In the genomic region with DNA sequence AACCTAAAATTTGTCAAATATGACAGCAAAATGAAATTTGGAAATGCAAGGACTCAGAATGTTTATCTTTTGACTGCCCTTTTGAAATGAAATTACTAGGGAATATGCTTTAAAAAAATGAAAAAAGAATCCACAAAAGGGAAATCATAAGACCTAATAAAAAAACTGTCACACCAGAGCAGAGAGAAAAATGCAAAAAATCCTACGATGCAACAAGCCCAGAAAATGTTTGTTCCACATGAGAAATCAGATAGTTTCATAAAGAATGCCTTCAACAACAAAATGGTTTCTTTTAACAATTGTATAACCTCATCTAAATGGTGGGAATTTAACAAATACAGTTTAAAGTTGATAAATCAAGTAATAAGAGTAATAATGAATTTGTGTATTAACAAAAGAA, we compare ENCODE assay signal across 17 cellular contexts. TPM values are rescaled to one million over a fixed set of nuclear protein-coding genes. Genes with fewer than 3 reads are reported as not detected.
DNase-seq lines count a peak whose midpoint lies in the region; ATAC-seq and TF ChIP-seq lines count a peak whose summit lies in the region.
"Had no signal": no experiment of that assay in that cellular context is flagged by ENCODE, and none has a peak within 500 bp of the region (broad histone marks: within the 10 kb centered on the region; RNA-seq: fewer than 3 reads in every experiment).

No MANE protein-coding gene starts in this region.

- 28% methylated on average over 1 of the region's 1 CpG for WGBS in prostate gland

- H3K36me3 Mint-ChIP-seq in stimulated activated naive CD8-positive, alpha-beta T cell treated with anti-CD3 and anti-CD28 coated beads, Interleukin-15, Interleukin-2, amounts not matched to agents 100 ng/mL and 50 ng/mL, for 24 hours (ENCODE audit: low read depth): peaks cover 13% of the 10 kb centered on the region
- H3K36me3 Mint-ChIP-seq in effector memory CD8-positive, alpha-beta T cell (ENCODE audit: insufficient read depth): peaks cover 15% of the 10 kb centered on the region

- peak overlapping the region; percentile 59 for H3K27ac Mint-ChIP-seq in stimulated activated naive CD8-positive, alpha-beta T cell treated with anti-CD3 and anti-CD28 coated beads, Interleukin-15, Interleukin-2, amounts not matched to agents 100 ng/mL and 50 ng/mL, for 24 hours
- H3K27ac Mint-ChIP-seq in effector memory CD8-positive, alpha-beta T cell: peak overlapping the region; percentile 78 to 87

- TF ChIP-seq POLR2A in prostate gland (IDR thresholded peaks at IDR 0.05) (no peak), vagina (IDR thresholded peaks at IDR 0.05) (no peak)

- H3K4me3 Mint-ChIP-seq in stimulated activated naive CD8-positive, alpha-beta T cell treated with anti-CD3 and anti-CD28 coated beads, Interleukin-15, Interleukin-2, amounts not matched to agents 100 ng/mL and 50 ng/mL, for 24 hours: no peak overlapping the region
- H3K4me3 Mint-ChIP-seq in effector memory CD8-positive, alpha-beta T cell: no peak overlapping the region
- H3K4me3 Mint-ChIP-seq: activated CD4-positive, alpha-beta memory T cell treated with anti-CD3 and anti-CD28 coated beads for 36 hours; naive thymus-derived CD8-positive, alpha-beta T cell had no signal

- peaks cover 58% of the 10 kb centered on the region for H3K4me1 Mint-ChIP-seq in stimulated activated naive CD8-positive, alpha-beta T cell treated with anti-CD3 and anti-CD28 coated beads, Interleukin-15, Interleukin-2, amounts not matched to agents 100 ng/mL and 50 ng/mL, for 24 hours (ENCODE audit: low read depth)
- H3K4me1 Mint-ChIP-seq in effector memory CD8-positive, alpha-beta T cell (ENCODE audit: low read depth in 2 of 2): peaks cover 32 to 63% of the 10 kb centered on the region in 2 donors

- H3K9me3 Mint-ChIP-seq in stimulated activated naive CD8-positive, alpha-beta T cell treated with anti-CD3 and anti-CD28 coated beads, Interleukin-15, Interleukin-2, amounts not matched to agents 100 ng/mL and 50 ng/mL, for 24 hours: no peaks in the 10 kb centered on the region
- no peaks in the 10 kb centered on the region for H3K9me3 Mint-ChIP-seq in effector memory CD8-positive, alpha-beta T cell
- H3K9me3 Mint-ChIP-seq: activated CD4-positive, alpha-beta memory T cell treated with anti-CD3 and anti-CD28 coated beads for 36 hours; IgD-negative memory B cell; naive thymus-derived CD8-positive, alpha-beta T cell had no signal

- peak overlapping the region; percentile 37 to 72 for H3K27ac ChIP-seq in prostate gland
- peak overlapping the region; percentile 88 for H3K27ac ChIP-seq in vagina
- H3K27ac ChIP-seq: colonic mucosa had no signal

- H3K9me3 ChIP-seq in prostate gland (no peaks in the 10 kb centered on the region), vagina (no peaks in the 10 kb centered on the region)
- H3K9me3 ChIP-seq: colonic mucosa, SK-N-SH had no signal

- H3K36me3 ChIP-seq in prostate gland (no peaks in the 10 kb centered on the region), vagina (no peaks in the 10 kb centered on the region), H7 (replicated peaks; ENCODE audit: control insufficient read depth, insufficient read depth, low read length) (no peaks in the 10 kb centered on the region)
- H3K36me3 ChIP-seq: colonic mucosa had no signal

- H3K27me3 ChIP-seq in prostate gland (replicated peaks; ENCODE audit: insufficient read depth) (no peaks in the 10 kb centered on the region), vagina (no peaks in the 10 kb centered on the region), H7 (ENCODE audit: control insufficient read depth, insufficient read depth, low read length) (no peaks in the 10 kb centered on the region)
- H3K27me3 ChIP-seq: colonic mucosa had no signal

- H3K4me3 ChIP-seq in prostate gland: no peak overlapping the region
- H3K4me3 ChIP-seq in vagina: no peak overlapping the region
- no peak overlapping the region for H3K4me3 ChIP-seq in H7 (ENCODE audit: insufficient read depth, low read depth, low read length)
- H3K4me3 ChIP-seq: colonic mucosa had no signal

- no peaks in the 10 kb centered on the region for H3K27me3 Mint-ChIP-seq in stimulated activated naive CD8-positive, alpha-beta T cell treated with anti-CD3 and anti-CD28 coated beads, Interleukin-15, Interleukin-2, amounts not matched to agents 100 ng/mL and 50 ng/mL, for 24 hours
- no peaks in the 10 kb centered on the region for H3K27me3 Mint-ChIP-seq in effector memory CD8-positive, alpha-beta T cell
- H3K27me3 Mint-ChIP-seq: activated CD4-positive, alpha-beta memory T cell treated with anti-CD3 and anti-CD28 coated beads for 36 hours; IgD-negative memory B cell; naive thymus-derived CD8-positive, alpha-beta T cell had no signal

- H3K4me1 ChIP-seq in prostate gland (replicated peaks): peaks cover 10% of the 10 kb centered on the region
- H3K4me1 ChIP-seq in vagina: peaks cover 92% of the 10 kb centered on the region
- H3K4me1 ChIP-seq: colonic mucosa had no signal

- no peak for DNase-seq in stimulated activated naive CD8-positive, alpha-beta T cell treated with anti-CD3 and anti-CD28 coated beads, Interleukin-15, Interleukin-2, amounts not matched to agents 100 U/mL and 50 U/mL, for 24 hours
- DNase-seq in effector memory CD8-positive, alpha-beta T cell: no peak
- DNase-seq in prostate gland (ENCODE audit: low spot score) (no peak), vagina (ENCODE audit: extremely low spot score in 2 of 2) (no peak), H7 (no peak), Kasumi-1 (lab: John Stamatoyannopoulos, UW) (no peak)
- DNase-seq: activated CD4-positive, alpha-beta memory T cell treated with anti-CD3 and anti-CD28 coated beads for 36 hours; amygdala; colonic mucosa; naive thymus-derived CD8-positive, alpha-beta T cell; NCI-H69; PC-3; SK-N-SH; stimulated activated CD4-positive, alpha-beta T cell treated with anti-CD3 and anti-CD28 coated beads, Interleukin-4, amount 100 ng/mL, for 24 hours had no signal

- TF ChIP-seq CTCF in prostate gland (IDR thresholded peaks at IDR 0.05) (no peak), vagina (IDR thresholded peaks at IDR 0.05) (no peak)

- no peak for ATAC-seq in stimulated activated naive CD8-positive, alpha-beta T cell treated with anti-CD3 and anti-CD28 coated beads, Interleukin-15, Interleukin-2, amounts not matched to agents 100 U/mL and 50 U/mL, for 24 hours
- ATAC-seq in effector memory CD8-positive, alpha-beta T cell (replicated peaks): no peak
- ATAC-seq in HG03095 (IDR thresholded peaks at IDR 0.05; ENCODE audit: unreplicated experiment): no peak
- ATAC-seq: naive thymus-derived CD8-positive, alpha-beta T cell; PC-3 had no signal

- intact Hi-C loops in prostate gland (cut with DNase I): loop anchor here (5.0 kb wide), 1 partner anchor 167 kb away; no protein-coding TSS in a partner anchor
- intact Hi-C loops in vagina (cut with DNase I): no loop called here

RNA-seq across cellular contexts. Expression of a gene that starts 8.0 kb away (rescaled TPM):
- 10 to 100 TPM; 17.3 to 66.5 TPM for total RNA-seq in prostate gland
- 43.2 TPM for total RNA-seq in vagina
- 5.5 and 8.8 TPM in 2 replicates for total RNA-seq in H7 (2014; rRNA removed; shearing (Covaris generic))
